In genomic region chr3:126638790-126639189, GRCh38 we compare ENCODE assay signal across 8 cellular contexts.
"Had no signal": no experiment of that assay in that cellular context is flagged by ENCODE, and none has a peak within 500 bp of the region (broad histone marks: within the 10 kb centered on the region; RNA-seq: fewer than 3 reads in every experiment).

No MANE protein-coding gene starts in this region.

- H3K4me3 ChIP-seq: GM23248, HAP-1 had no signal

- H3K4me1 ChIP-seq: HAP-1 had no signal

- H3K27ac Mint-ChIP-seq: HFFc6 had no signal

- H3K4me3 Mint-ChIP-seq: H9, HFFc6 had no signal

- DNase-seq: GM23248, GOT3, H7, H9, HCEC 1CT, HFFc6 had no signal

- H3K9ac ChIP-seq: GM23248 had no signal

- H3K4me1 Mint-ChIP-seq: H9 had no signal

- ATAC-seq: HCT116 had no signal

- H3K27ac ChIP-seq: GM23248 had no signal

- H3K9me3 ChIP-seq: HAP-1 had no signal

- H3K9me3 Mint-ChIP-seq: H9, HFFc6 had no signal

- H2AFZ ChIP-seq: GM23248 had no signal
